In genomic region chr6:51743999-51744398, GRCh38 we compare ENCODE assay signal across 19 cellular contexts.
"Had no signal": no experiment of that assay in that cellular context is flagged by ENCODE, and none has a peak within 500 bp of the region (broad histone marks: within the 10 kb centered on the region; RNA-seq: fewer than 3 reads in every experiment).

No MANE protein-coding gene starts in this region.

- H3K9me3 Mint-ChIP-seq: activated T-helper 1 cell treated with anti-CD3 and anti-CD28 coated beads, Interleukin-12 subunit alpha, Interleukin-12 subunit beta, Interleukin-2, Interleukin-4 antibody, amounts not matched to agents 30 ng/mL and 10 ng/mL and 1 ng/mL, durations not matched to agents 14 hours and 24 hours and 36 hours; nephron had no signal

- H3K27me3 ChIP-seq: right atrium auricular region, transverse colon had no signal

- H3K36me3 ChIP-seq: right atrium auricular region, transverse colon had no signal

- DNase-seq: activated CD4-positive, alpha-beta T cell treated with anti-CD3 and anti-CD28 coated beads, Interleukin-2, amount 50 U/mL, for 1 hour; activated CD8-positive, alpha-beta memory T cell treated with anti-CD3 and anti-CD28 coated beads for 24 hours; activated naive CD4-positive, alpha-beta T cell; aorta; dorsolateral prefrontal cortex; kidney; mesendoderm; nucleus accumbens; small intestine; stimulated activated CD4-positive, alpha-beta T cell treated with anti-CD3 and anti-CD28 coated beads, Interleukin-4, amount 100 ng/mL, for 4 hours; stimulated activated CD8-positive, alpha-beta memory T cell treated with anti-CD3 and anti-CD28 coated beads, Interleukin-4, amount 100 ng/mL, for 48 hours; stimulated activated naive CD4-positive, alpha-beta T cell treated with Interleukin-2 at 50 U/mL for 16 hours; substantia nigra; T1000; transverse colon had no signal

- H3K9me3 ChIP-seq: right atrium auricular region, transverse colon had no signal

- H3K27ac Mint-ChIP-seq: activated T-helper 1 cell treated with anti-CD3 and anti-CD28 coated beads, Interleukin-12 subunit alpha, Interleukin-12 subunit beta, Interleukin-2, Interleukin-4 antibody, amounts not matched to agents 30 ng/mL and 10 ng/mL and 1 ng/mL, durations not matched to agents 14 hours and 24 hours and 36 hours; nephron had no signal

- H3K4me3 Mint-ChIP-seq: activated T-helper 1 cell treated with anti-CD3 and anti-CD28 coated beads, Interleukin-12 subunit alpha, Interleukin-12 subunit beta, Interleukin-2, Interleukin-4 antibody, amounts not matched to agents 30 ng/mL and 10 ng/mL and 1 ng/mL, durations not matched to agents 14 hours and 24 hours and 36 hours; nephron had no signal

- H3K27ac ChIP-seq: dorsolateral prefrontal cortex, right atrium auricular region, transverse colon had no signal

- H3K4me1 Mint-ChIP-seq: nephron had no signal

- H3K4me1 ChIP-seq: right atrium auricular region, transverse colon had no signal

- FAIRE-seq: small intestine had no signal

- H3K4me3 ChIP-seq: dorsolateral prefrontal cortex, right atrium auricular region, transverse colon had no signal

- ATAC-seq: activated CD4-positive, CD25-positive, alpha-beta regulatory T cell treated with anti-CD3 and anti-CD28 coated beads, Interleukin-2, amount 50 U/mL, for 24 hours had no signal
